8 cellular contexts compared by ENCODE assay signal in genomic region chr13:110869231-110869804, GRCh38. TPM values are rescaled to one million over a fixed set of nuclear protein-coding genes. Genes with fewer than 3 reads are reported as not detected.
DNase-seq lines count a peak whose midpoint lies in the region; ATAC-seq and TF ChIP-seq lines count a peak whose summit lies in the region.

No MANE protein-coding gene starts in this region.

- H3K4me1 ChIP-seq in right lobe of liver (no peaks in the 10 kb centered on the region), tibial nerve (peaks cover 0 to 43% (median 10%) of the 10 kb centered on the region in 4 donors)

- BruUV-seq in MCF 10A (replicated peaks; lab: Mats Ljungman, UMichigan), result no TSS peak

- no peaks in the 10 kb centered on the region for H3K9me3 Mint-ChIP-seq in T-helper 2 cell treated with Interferon-gamma antibody and Interleukin-4, amounts not matched to agents 5 μg/mL and 100 μg/mL, for 36 hours
- H3K9me3 Mint-ChIP-seq in MCF 10A (ENCODE audit: unreplicated experiment), result peaks cover 7% of the 10 kb centered on the region

- H3K36me3 ChIP-seq in right lobe of liver (no peaks in the 10 kb centered on the region), tibial nerve (no peaks in the 10 kb centered on the region)

- H3K4me3 ChIP-seq in right lobe of liver, result peak overlapping the region in 2 of 3 donors; percentile 14 to 15
- peak overlapping the region in 2 of 4 donors; percentile 5 to 39 for H3K4me3 ChIP-seq in tibial nerve

- CTCF ChIA-PET in MCF 10A (lab: Yijun Ruan, JAX), result interaction anchor here (0.6 to 1.3 kb wide), 2 partner anchors 13 to 329 kb away, joined by 3 read pairs; no protein-coding TSS in a partner anchor

- H3K4me1 Mint-ChIP-seq in T-helper 2 cell treated with Interferon-gamma antibody and Interleukin-4, amounts not matched to agents 5 μg/mL and 100 μg/mL, for 36 hours (ENCODE audit: low read depth), result no peaks in the 10 kb centered on the region
- peaks cover 6% of the 10 kb centered on the region for H3K4me1 Mint-ChIP-seq in MCF 10A (ENCODE audit: insufficient read depth, unreplicated experiment)

- peaks cover 38% of the 10 kb centered on the region for H3K27me3 Mint-ChIP-seq in T-helper 2 cell treated with Interferon-gamma antibody and Interleukin-4, amounts not matched to agents 5 μg/mL and 100 μg/mL, for 36 hours (ENCODE audit: low read depth)
- H3K27me3 Mint-ChIP-seq in MCF 10A (ENCODE audit: insufficient read depth, unreplicated experiment), result no peaks in the 10 kb centered on the region

- no peak for DNase-seq in T-helper 2 cell treated with Interferon-gamma antibody and Interleukin-4, amounts not matched to agents 5 μg/mL and 100 μg/mL, for 36 hours (ENCODE audit: low spot score)
- DNase-seq in T-helper 2 cell (no peak), MCF 10A (ENCODE audit: unreplicated experiment) (no peak), right lobe of liver (no peak), tibial nerve (ENCODE audit: low spot score in 2 of 2) (no peak), OCI-M2 (lab: John Stamatoyannopoulos, UW; ENCODE audit: unreplicated experiment) (no peak)

- TF ChIP-seq POLR2A in right lobe of liver (IDR thresholded peaks at IDR 0.05) (no peak), tibial nerve (IDR thresholded peaks at IDR 0.05) (no peak)

- H3K27ac ChIP-seq in right lobe of liver (peak overlapping the region; percentile 47 to 87 (median 49)), tibial nerve (peak overlapping the region in 3 of 4 donors; percentile 61 to 87 (median 80))

- no peaks in the 10 kb centered on the region for H3K36me3 Mint-ChIP-seq in T-helper 2 cell treated with Interferon-gamma antibody and Interleukin-4, amounts not matched to agents 5 μg/mL and 100 μg/mL, for 36 hours (ENCODE audit: low read depth)
- H3K36me3 Mint-ChIP-seq in MCF 10A (ENCODE audit: insufficient read depth, unreplicated experiment), result no peaks in the 10 kb centered on the region

- intact Hi-C loops in MCF 10A (cut with micrococcal nuclease) (no loop called here), right lobe of liver (cut with DNase I) (no loop called here)

- no peak for TF ChIP-seq EP300 in tibial nerve (IDR thresholded peaks at IDR 0.05)

- peak overlapping the region; percentile 39 for H3K4me3 Mint-ChIP-seq in T-helper 2 cell treated with Interferon-gamma antibody and Interleukin-4, amounts not matched to agents 5 μg/mL and 100 μg/mL, for 36 hours
- H3K4me3 Mint-ChIP-seq in MCF 10A (ENCODE audit: unreplicated experiment), result peak overlapping the region; percentile 62

- no peak overlapping the region for H3K27ac Mint-ChIP-seq in T-helper 2 cell treated with Interferon-gamma antibody and Interleukin-4, amounts not matched to agents 5 μg/mL and 100 μg/mL, for 36 hours
- peak overlapping the region; percentile 88 for H3K27ac Mint-ChIP-seq in MCF 10A (ENCODE audit: low read depth, unreplicated experiment)

- H3K27me3 ChIP-seq in right lobe of liver, result no peaks in the 10 kb centered on the region
- no peaks in the 10 kb centered on the region for H3K27me3 ChIP-seq in tibial nerve

- 64% methylated on average over 18 of the region's 22 CpGs for WGBS in right lobe of liver (ENCODE audit: insufficient coverage, low coverage, low lambda C conversion rate, missing lambda C conversion rate)
- WGBS in tibial nerve, 2 donors, result 73 to 81% methylated on average over 22 of the region's 22 CpGs

- TF ChIP-seq CTCF in MCF 10A (IDR thresholded peaks at IDR 0.05; ENCODE audit: unreplicated experiment) (no peak), right lobe of liver (IDR thresholded peaks at IDR 0.05) (no peak), tibial nerve (IDR thresholded peaks at IDR 0.05) (no peak)

- POLR2A ChIA-PET in MCF 10A (lab: Yijun Ruan, JAX), result interaction anchor here (0.5 to 3.1 kb wide), 6 partner anchors 39 to 280 kb away, joined by 3 to 38 read pairs (median 10); partner anchors contain the start of genes ANKRD10 and CARS2

- no peaks in the 10 kb centered on the region for H3K9me3 ChIP-seq in right lobe of liver
- H3K9me3 ChIP-seq in tibial nerve, result no peaks in the 10 kb centered on the region

- ATAC-seq in right lobe of liver (peak; percentile 34 to 57 (median 50)), HG03521 (IDR thresholded peaks at IDR 0.05; ENCODE audit: unreplicated experiment) (no peak), HG03571 (IDR thresholded peaks at IDR 0.05; ENCODE audit: unreplicated experiment) (no peak)

RNA-seq across cellular contexts. Expression of gene ANKRD10, which starts 45.6 kb away (rescaled TPM):
- total RNA-seq in MCF 10A (2022) (61.7 and 76.0 TPM in 2 replicates), right lobe of liver (10 to 100 TPM; 40.4 to 56.2 (median 44.3) TPM), tibial nerve (100 to 1,000 TPM; 200 to 241 (median 207) TPM)

Comparison
In these comparisons a context has a peak if more than half of its experiments do, and no peak if none do; other contexts are left out.
1. ATAC-seq: peak in right lobe of liver (4 of 4); none in HG03521 (single experiment) and HG03571 (single experiment).